1 cellular context compared by ENCODE assay signal in genomic region chr12:13170892-13171490, GRCh38.
TF ChIP-seq lines count a peak whose summit lies in the region.

No MANE protein-coding gene starts in this region.

TF ChIP-seq in IMR-90, 13 proteins besides CTCF, POLR2A, EP300 and RAD21 (continued from another document):
- TF ChIP-seq BHLHE40 (IDR thresholded peaks at IDR 0.05; ENCODE audit: low read depth, low read length) (no peak), NFE2L2 (IDR thresholded peaks at IDR 0.05; ENCODE audit: low read depth, low read length) (no peak), CHD1 (IDR thresholded peaks at IDR 0.05; ENCODE audit: low read depth, low read length) (no peak), FOS (IDR thresholded peaks at IDR 0.05; ENCODE audit: low read depth, low read length) (no peak), MXI1 (IDR thresholded peaks at IDR 0.05; ENCODE audit: borderline replicate concordance, low read depth, low read length) (no peak), MAFK (IDR thresholded peaks at IDR 0.05; ENCODE audit: low read depth, low read length) (no peak), RCOR1 (IDR thresholded peaks at IDR 0.05; ENCODE audit: insufficient replicate concordance, low read length) (no peak), USF2 (IDR thresholded peaks at IDR 0.05; ENCODE audit: low read depth, low read length) (no peak), MAZ (IDR thresholded peaks at IDR 0.05; ENCODE audit: borderline replicate concordance, low read depth, low read length) (no peak), SMC3 (IDR thresholded peaks at IDR 0.05; ENCODE audit: low read depth, low read length) (no peak), RFX5 (IDR thresholded peaks at IDR 0.05; ENCODE audit: low read depth, low read length) (no peak)
- TF ChIP-seq, protein P1, sequence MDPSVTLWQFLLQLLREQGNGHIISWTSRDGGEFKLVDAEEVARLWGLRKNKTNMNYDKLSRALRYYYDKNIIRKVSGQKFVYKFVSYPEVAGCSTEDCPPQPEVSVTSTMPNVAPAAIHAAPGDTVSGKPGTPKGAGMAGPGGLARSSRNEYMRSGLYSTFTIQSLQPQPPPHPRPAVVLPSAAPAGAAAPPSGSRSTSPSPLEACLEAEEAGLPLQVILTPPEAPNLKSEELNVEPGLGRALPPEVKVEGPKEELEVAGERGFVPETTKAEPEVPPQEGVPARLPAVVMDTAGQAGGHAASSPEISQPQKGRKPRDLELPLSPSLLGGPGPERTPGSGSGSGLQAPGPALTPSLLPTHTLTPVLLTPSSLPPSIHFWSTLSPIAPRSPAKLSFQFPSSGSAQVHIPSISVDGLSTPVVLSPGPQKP (IDR thresholded peaks at IDR 0.05; ENCODE audit: borderline replicate concordance, low read depth, low read length) = no peak
TF ChIP-seq in IMR-90: peak in this region for 0.
